Comparison of ENCODE assay signal across 1 cellular context in the genomic region with DNA sequence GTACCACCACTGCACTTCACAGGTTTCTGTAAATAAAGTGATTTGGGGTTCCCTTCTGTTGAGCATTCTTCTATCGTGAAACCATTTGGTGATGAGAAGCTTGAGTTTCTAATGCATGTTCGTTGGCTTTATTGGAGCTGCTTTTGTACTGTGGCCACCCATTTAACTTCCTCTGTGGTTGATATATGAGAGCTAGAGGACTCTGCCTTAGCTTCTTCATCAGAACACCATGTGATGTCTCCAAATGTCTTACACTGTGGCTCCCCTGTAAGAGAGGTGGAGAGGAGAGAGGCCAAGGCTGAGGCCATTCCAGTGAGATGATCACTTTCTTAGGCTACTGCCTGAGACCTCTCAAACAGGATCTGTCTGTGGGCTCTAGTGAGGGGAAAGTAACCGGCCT.
TF ChIP-seq lines count a peak whose summit lies in the region.

No MANE protein-coding gene starts in this region.

TF ChIP-seq in GM12878, 131 proteins besides CTCF, POLR2A, EP300 and RAD21 (continued from another document):
- TF ChIP-seq HDAC6 (IDR thresholded peaks at IDR 0.05; ENCODE audit: unreplicated experiment), result no peak
- TF ChIP-seq EGR1 (IDR thresholded peaks at IDR 0.05; ENCODE audit: borderline replicate concordance in 1 of 2, low read depth in 2 of 2, low read length in 2 of 2), result no peak
- TF ChIP-seq RAD51 (IDR thresholded peaks at IDR 0.05), result no peak
- TF ChIP-seq SUZ12 (IDR thresholded peaks at IDR 0.05; ENCODE audit: unreplicated experiment), result no peak
- TF ChIP-seq RBBP5 (conservative IDR thresholded peaks at IDR 0.05), result no peak
- TF ChIP-seq, protein P1, sequence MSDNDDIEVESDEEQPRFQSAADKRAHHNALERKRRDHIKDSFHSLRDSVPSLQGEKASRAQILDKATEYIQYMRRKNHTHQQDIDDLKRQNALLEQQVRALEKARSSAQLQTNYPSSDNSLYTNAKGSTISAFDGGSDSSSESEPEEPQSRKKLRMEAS (IDR thresholded peaks at IDR 0.05; ENCODE audit: low read depth, low read length), result no peak
- TF ChIP-seq BRCA1 (IDR thresholded peaks at IDR 0.05; ENCODE audit: low read depth, low read length), result no peak
- no peak for TF ChIP-seq NFXL1 (IDR thresholded peaks at IDR 0.05; ENCODE audit: borderline replicate concordance)
- TF ChIP-seq BCL11A (IDR thresholded peaks at IDR 0.05; ENCODE audit: low read depth, low read length), result no peak
- TF ChIP-seq WRNIP1 (IDR thresholded peaks at IDR 0.05; ENCODE audit: borderline replicate concordance, low read depth, low read length), result no peak
- TF ChIP-seq NRF1 (conservative IDR thresholded peaks at IDR 0.05; ENCODE audit: low read depth, low read length), result no peak
- TF ChIP-seq ESRRA (IDR thresholded peaks at IDR 0.05; ENCODE audit: low read length), result no peak
- TF ChIP-seq ZSCAN29 (IDR thresholded peaks at IDR 0.05), result no peak
- TF ChIP-seq STAT1 (conservative IDR thresholded peaks at IDR 0.05), result no peak
- no peak for TF ChIP-seq LARP7 (IDR thresholded peaks at IDR 0.05)
- TF ChIP-seq, protein P2, sequence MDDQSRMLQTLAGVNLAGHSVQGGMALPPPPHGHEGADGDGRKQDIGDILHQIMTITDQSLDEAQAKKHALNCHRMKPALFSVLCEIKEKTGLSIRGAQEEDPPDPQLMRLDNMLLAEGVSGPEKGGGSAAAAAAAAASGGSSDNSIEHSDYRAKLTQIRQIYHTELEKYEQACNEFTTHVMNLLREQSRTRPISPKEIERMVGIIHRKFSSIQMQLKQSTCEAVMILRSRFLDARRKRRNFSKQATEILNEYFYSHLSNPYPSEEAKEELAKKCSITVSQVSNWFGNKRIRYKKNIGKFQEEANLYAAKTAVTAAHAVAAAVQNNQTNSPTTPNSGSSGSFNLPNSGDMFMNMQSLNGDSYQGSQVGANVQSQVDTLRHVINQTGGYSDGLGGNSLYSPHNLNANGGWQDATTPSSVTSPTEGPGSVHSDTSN (IDR thresholded peaks at IDR 0.05; ENCODE audit: insufficient replicate concordance, low read depth, low read length), result no peak
- no peak for TF ChIP-seq JUNB (IDR thresholded peaks at IDR 0.05)
TF ChIP-seq in GM12878: peak in this region for 0.
